9 cellular contexts compared by ENCODE assay signal in genomic region chrX:114712466-114712865, GRCh38.
"Had no signal": no experiment of that assay in that cellular context is flagged by ENCODE, and none has a peak within 500 bp of the region (broad histone marks: within the 10 kb centered on the region; RNA-seq: fewer than 3 reads in every experiment).

No MANE protein-coding gene starts in this region.

- H3K4me2 ChIP-seq: GM23338 had no signal

- H3K27ac Mint-ChIP-seq: GM23338, H9 had no signal

- H2AFZ ChIP-seq: GM23338 had no signal

- H3K9me3 Mint-ChIP-seq: GM23338, H9 had no signal

- H3K4me3 ChIP-seq: GM23338, K562 had no signal

- ATAC-seq: GM23338, K562 had no signal

- DNase-seq: H9, HCEC 1CT, IMR-90, KG1 had no signal

- FAIRE-seq: H1, H54, HTR-8/SVneo, K562 had no signal

- H3K4me3 Mint-ChIP-seq: GM23338, H9 had no signal

- H3K4me1 Mint-ChIP-seq: H9 had no signal
